ENCODE assay signal across 8 cellular contexts in the genomic region with DNA sequence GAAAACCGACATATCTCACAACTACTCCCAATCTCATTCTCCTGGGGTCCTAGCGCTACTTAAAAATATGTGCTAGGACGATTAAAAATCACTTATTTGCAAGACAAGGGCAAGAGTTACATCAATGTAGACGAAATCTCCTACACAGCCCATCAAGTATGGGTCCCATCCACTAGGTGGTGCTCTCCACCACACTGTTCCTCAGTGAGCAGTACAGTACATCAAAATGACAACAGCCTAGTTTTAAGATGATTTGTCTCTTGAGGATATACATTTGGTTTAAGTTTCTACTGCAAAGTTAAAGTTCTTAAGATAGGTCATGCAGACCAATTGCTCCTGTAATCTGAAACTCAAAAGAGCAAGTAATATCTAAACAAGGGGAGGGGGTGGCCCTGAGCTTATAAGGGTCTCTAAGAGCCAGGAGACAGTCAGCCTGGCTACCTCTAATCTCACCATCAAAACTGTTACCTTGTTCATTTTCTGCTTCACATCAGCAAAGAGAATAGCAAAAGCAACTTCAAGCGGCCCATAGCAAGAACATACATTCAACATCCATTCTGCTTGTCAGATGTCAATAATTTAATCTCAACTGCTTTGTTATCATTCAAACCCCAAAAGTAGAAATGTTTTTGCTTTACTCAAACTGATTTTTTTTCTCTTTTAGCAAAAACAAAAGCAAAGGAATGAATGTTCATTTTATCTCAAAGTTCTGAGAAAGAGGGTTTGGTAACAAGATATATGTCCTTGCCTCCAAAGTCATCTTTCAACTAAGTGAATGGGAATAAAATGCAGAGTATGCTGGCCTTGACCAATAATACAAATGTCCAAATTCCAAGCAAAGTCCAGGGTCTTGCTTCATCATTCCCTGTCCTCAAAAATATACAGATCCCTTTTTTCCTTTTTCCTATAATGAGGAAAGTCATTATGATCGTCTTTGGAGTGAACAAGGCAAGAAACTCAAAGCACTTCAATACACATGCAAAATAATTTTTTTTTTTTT. TPM values are rescaled to one million over a fixed set of nuclear protein-coding genes. Genes with fewer than 3 reads are reported as not detected.
DNase-seq lines count a peak whose midpoint lies in the region.

No MANE protein-coding gene starts in this region.

- DNase-seq in NCI-H1417 (lab: John Stamatoyannopoulos, UW): peak; percentile 30 to 81 (median 75)
- no peak for DNase-seq in NCI-H1417 treated with DMSO at 0.1 percent for 48 hours (lab: John Stamatoyannopoulos, UW)
- peak; percentile 41 for DNase-seq in HCEC 1CT
- peak; percentile 63 for DNase-seq in M059J (ENCODE audit: low read depth)
- peak; percentile 29 for DNase-seq in T-helper 22 cell (ENCODE audit: low read depth)
- peak; percentile 87 for DNase-seq in astrocyte of the hippocampus (ENCODE audit: low read depth, low spot score)
- DNase-seq in iPS DF 4.7 (ENCODE audit: extremely low read depth, low spot score): peak; percentile 46
- peak; percentile 63 for DNase-seq in stimulated activated CD4-positive, alpha-beta T cell treated with anti-CD3 and anti-CD28 coated beads, Interleukin-12 subunit alpha, Interleukin-12 subunit beta, amount 100 ng/mL, for 4 hours

RNA-seq across cellular contexts. Expression of a gene that starts 53.1 kb away (rescaled TPM):
- 37.8 and 48.1 TPM in 2 replicates for total RNA-seq in M059J (2014; rRNA removed; shearing (Covaris generic))
